8 cellular contexts compared by ENCODE assay signal in the genomic region with DNA sequence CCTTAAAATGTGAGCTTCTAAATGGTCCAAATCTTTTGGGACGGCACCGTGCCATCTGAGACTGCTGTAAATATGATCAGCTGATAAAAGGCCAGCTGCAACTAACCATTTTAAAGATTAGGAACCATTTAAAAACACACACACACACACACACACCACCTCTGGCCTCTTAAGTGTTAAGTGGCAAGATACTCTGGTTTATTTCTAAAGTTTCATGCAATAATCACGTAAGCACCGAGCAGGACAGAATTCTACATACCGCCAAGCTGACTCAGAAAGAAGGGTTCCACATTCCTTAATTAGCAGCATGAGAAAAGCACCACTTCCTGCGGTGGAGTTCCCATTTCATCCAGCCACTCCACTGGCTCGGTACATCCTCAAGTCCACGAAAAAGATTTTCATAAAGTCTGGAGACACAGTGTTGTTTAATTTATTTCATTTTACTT.
DNase-seq lines count a peak whose midpoint lies in the region; ATAC-seq and TF ChIP-seq lines count a peak whose summit lies in the region.

No MANE protein-coding gene starts in this region.

- no peak for TF ChIP-seq POLR2A in GM18505 (IDR thresholded peaks at IDR 0.05; ENCODE audit: borderline replicate concordance, extremely low read depth, insufficient read depth, insufficient read length)

- ATAC-seq in HG02759 (IDR thresholded peaks at IDR 0.05; ENCODE audit: unreplicated experiment) (peak; percentile 52), GM21528 (IDR thresholded peaks at IDR 0.05; ENCODE audit: low FRiP score, unreplicated experiment) (no peak), GM18505 (IDR thresholded peaks at IDR 0.05; ENCODE audit: unreplicated experiment) (no peak)

- H3K36me3 ChIP-seq in SK-N-MC (ENCODE audit: insufficient read depth, low read length), result no peaks in the 10 kb centered on the region

- no peaks in the 10 kb centered on the region for H3K9me3 ChIP-seq in SK-N-MC (ENCODE audit: low read depth, low read length)

- no peak overlapping the region for H3K9ac ChIP-seq in SK-N-MC (ENCODE audit: insufficient read length)

- DNase-seq in ELF-1 (ENCODE audit: low read depth, low spot score), result peak; percentile 72
- DNase-seq in SK-N-MC (ENCODE audit: low read depth, low spot score), result no peak
- peak; percentile 41 for DNase-seq in globus pallidus (ENCODE audit: low spot score)
- peak; percentile 94 for DNase-seq in skeletal muscle cell (ENCODE audit: low read depth)
- no peak for DNase-seq in effector CD8-positive, alpha-beta T cell (lab: John Stamatoyannopoulos, UW)

- H3K27ac ChIP-seq in SK-N-MC, result 0 out of 2 replicates have a peak overlapping the region, but pooled peaks have one; percentile 7

- H3K4me3 ChIP-seq in SK-N-MC, result no peak overlapping the region
- no peak overlapping the region for H3K4me3 ChIP-seq in skeletal muscle cell (ENCODE audit: low read depth, low read length)

Comparison
In these comparisons a context has a peak if more than half of its experiments do, and no peak if none do; other contexts are left out.
1. DNase-seq: peak in ELF-1 (single experiment), globus pallidus (single experiment) and skeletal muscle cell (single experiment); none in SK-N-MC (single experiment) and effector CD8-positive, alpha-beta T cell (single experiment).